1 cellular context compared by ENCODE assay signal in genomic region chr16:2513405-2514332, GRCh38.
TF ChIP-seq lines count a peak whose summit lies in the region.

TSS of gene ATP6V0C (plus strand) at chr16:2513952. CDS start at chr16:2514104, 152 bp downstream.

TF ChIP-seq in HepG2, 621 proteins besides CTCF, POLR2A, EP300 and RAD21 (continued from another document and continues in another):
- TF ChIP-seq RARG (CRISPR knock-in tag; IDR thresholded peaks at IDR 0.05; ENCODE audit: low read depth) (no peak), SNAPC2 (CRISPR knock-in tag; IDR thresholded peaks at IDR 0.05) (no peak), LBX2 (CRISPR knock-in tag; IDR thresholded peaks at IDR 0.05; ENCODE audit: borderline replicate concordance) (no peak), RFX3 (CRISPR knock-in tag; IDR thresholded peaks at IDR 0.05) (no peak), ZMYM3 (CRISPR knock-in tag; IDR thresholded peaks at IDR 0.05) (no peak), TFE3 (CRISPR knock-in tag; IDR thresholded peaks at IDR 0.05) (peak; percentile 68), ZNF781 (CRISPR knock-in tag; IDR thresholded peaks at IDR 0.05; ENCODE audit: borderline replicate concordance, not compliant biosample characterization) (no peak), NCOR1 (IDR thresholded peaks at IDR 0.05; ENCODE audit: borderline replicate concordance, low read length) (peak; percentile 19; the same call in 1 of the 2 replicates), SALL2 (CRISPR knock-in tag; IDR thresholded peaks at IDR 0.05) (peak; percentile 56; the same call in 1 of the 2 replicates), BCL6 (CRISPR knock-in tag; IDR thresholded peaks at IDR 0.05) (no peak; the same call in 1 of the 2 replicates), ZBTB40 (IDR thresholded peaks at IDR 0.05) (no peak), ZBTB40 (CRISPR knock-in tag; IDR thresholded peaks at IDR 0.05) (peak; percentile 41), JUND (CRISPR knock-in tag; IDR thresholded peaks at IDR 0.05) (no peak), SKI (IDR thresholded peaks at IDR 0.05; ENCODE audit: partially characterized antibody) (peak; percentile 62), ZNF674 (CRISPR knock-in tag; IDR thresholded peaks at IDR 0.05; ENCODE audit: low read depth) (no peak), NRL (CRISPR knock-in tag; IDR thresholded peaks at IDR 0.05; ENCODE audit: borderline replicate concordance) (no peak), ZNF33A (CRISPR knock-in tag; IDR thresholded peaks at IDR 0.05; ENCODE audit: borderline replicate concordance) (no peak), TCF7 (IDR thresholded peaks at IDR 0.05; ENCODE audit: low read depth) (no peak), ZC3H4 (CRISPR knock-in tag; IDR thresholded peaks at IDR 0.05; ENCODE audit: borderline replicate concordance) (no peak), ZZZ3 (CRISPR knock-in tag; IDR thresholded peaks at IDR 0.05; ENCODE audit: borderline replicate concordance) (peak; percentile 3; the same call in 1 of the 2 replicates), ZNF749 (CRISPR knock-in tag; IDR thresholded peaks at IDR 0.05; ENCODE audit: borderline replicate concordance) (no peak), JUNB (CRISPR knock-in tag; IDR thresholded peaks at IDR 0.05; ENCODE audit: borderline replicate concordance) (no peak), MXI1 (IDR thresholded peaks at IDR 0.05; ENCODE audit: borderline replicate concordance, low read depth, low read length) (no peak; the same call in 2 of the 3 replicates), ZNF574 (CRISPR knock-in tag; IDR thresholded peaks at IDR 0.05) (peak; percentile 86), MTF2 (CRISPR knock-in tag; IDR thresholded peaks at IDR 0.05; ENCODE audit: borderline replicate concordance) (no peak), ZNF318 (CRISPR knock-in tag; IDR thresholded peaks at IDR 0.05) (no peak), JARID2 (CRISPR knock-in tag; IDR thresholded peaks at IDR 0.05; ENCODE audit: insufficient replicate concordance) (no peak), AGO1 (IDR thresholded peaks at IDR 0.05; ENCODE audit: low read depth, low read length, poor library complexity, severe bottlenecking) (peak; percentile 40), ZBTB39 (CRISPR knock-in tag; IDR thresholded peaks at IDR 0.05) (no peak), IRX3 (CRISPR knock-in tag; IDR thresholded peaks at IDR 0.05; ENCODE audit: borderline replicate concordance, low read depth) (0 out of 2 replicates have a peak, but pooled peaks have one; percentile 19)
